18 cellular contexts compared by ENCODE assay signal in genomic region chr14:93285048-93285447, GRCh38. TPM values are rescaled to one million over a fixed set of nuclear protein-coding genes. Genes with fewer than 3 reads are reported as not detected.
DNase-seq lines count a peak whose midpoint lies in the region; ATAC-seq and TF ChIP-seq lines count a peak whose summit lies in the region.
"Had no signal": no experiment of that assay in that cellular context is flagged by ENCODE, and none has a peak within 500 bp of the region (broad histone marks: within the 10 kb centered on the region; RNA-seq: fewer than 3 reads in every experiment).

No MANE protein-coding gene starts in this region.

- 0 out of 2 replicates have a peak overlapping the region, but pooled peaks have one; percentile 13 for H3K27ac ChIP-seq in Karpas-422 (ENCODE audit: low read length)
- H3K27ac ChIP-seq: BLaER1, Peyer's patch, upper lobe of left lung had no signal

- no peak overlapping the region for H3K9ac ChIP-seq in Karpas-422 (ENCODE audit: low read length)
- H3K9ac ChIP-seq: BLaER1 had no signal

- no peaks in the 10 kb centered on the region for H3K9me2 ChIP-seq in Karpas-422 (replicated peaks; ENCODE audit: insufficient read depth, low read length)

- no peak overlapping the region for H2AFZ ChIP-seq in Karpas-422 (ENCODE audit: low read length)

- ATAC-seq in HG02798 (IDR thresholded peaks at IDR 0.05; ENCODE audit: poor library complexity, unreplicated experiment), result no peak
- ATAC-seq: activated CD8-positive, alpha-beta memory T cell treated with anti-CD3 and anti-CD28 coated beads, Interleukin-2, amount 10 ng/mL, durations not matched to agents 7 days and 5 days had no signal

- DNase-seq in EH (ENCODE audit: low read depth), result peak; percentile 21
- DNase-seq in Karpas-422, result no peak
- peak; percentile 35 to 36 for DNase-seq in cardiac fibroblast (ENCODE audit: low read depth in 2 of 2)
- peak; percentile 11 to 54 for DNase-seq in lung microvascular endothelial cell (ENCODE audit: low read depth in 2 of 2)
- no peak for DNase-seq in stimulated activated naive CD4-positive, alpha-beta T cell (lab: John Stamatoyannopoulos, UW)
- no peak for DNase-seq in EL
- DNase-seq in NOMO-1 treated with DMSO at 0.1 percent for 48 hours (lab: John Stamatoyannopoulos, UW; ENCODE audit: unreplicated experiment), result no peak
- DNase-seq: activated B cell treated with CpG ODN at 0.5 μM for 24 hours; activated CD8-positive, alpha-beta memory T cell treated with anti-CD3 and anti-CD28 coated beads, Interleukin-2, amount 10 ng/mL, durations not matched to agents 7 days and 5 days; glutamatergic neuron; KG1; NCI-H1436 treated with DMSO at 0.1 percent for 48 hours; NCI-H524; Peyer's patch; T-helper 1 cell; upper lobe of left lung had no signal

- no peak overlapping the region for H3K4me2 ChIP-seq in Karpas-422 (ENCODE audit: low read depth, low read length, poor library complexity, severe bottlenecking)
- H3K4me2 ChIP-seq: BLaER1 had no signal

- peaks cover 88% of the 10 kb centered on the region for H3K79me2 ChIP-seq in Karpas-422 (ENCODE audit: low read length)

- peaks cover 36% of the 10 kb centered on the region for H3K4me1 ChIP-seq in Karpas-422 (ENCODE audit: low read length)
- H3K4me1 ChIP-seq: Peyer's patch had no signal

- H3K4me3 ChIP-seq in Karpas-422 (ENCODE audit: low read length) (no peak overlapping the region), cardiac fibroblast (replicated peaks in 1 of 2; ENCODE audit: low read depth in 2 of 2, low read length in 2 of 2) (no peak overlapping the region)
- H3K4me3 ChIP-seq: BLaER1, Peyer's patch, upper lobe of left lung had no signal

- H3K9me3 ChIP-seq in Karpas-422 (ENCODE audit: low read length), result no peaks in the 10 kb centered on the region
- H3K9me3 ChIP-seq: BLaER1, Peyer's patch, upper lobe of left lung had no signal

- H3K27me3 ChIP-seq in Karpas-422 (ENCODE audit: low read length), result no peaks in the 10 kb centered on the region
- H3K27me3 ChIP-seq: BLaER1, Peyer's patch, upper lobe of left lung had no signal

- H4K20me1 ChIP-seq in Karpas-422 (ENCODE audit: insufficient read depth, low read depth, low read length), result no peaks in the 10 kb centered on the region

- peaks cover 6% of the 10 kb centered on the region; the same call in 1 of the 2 replicates for H3K36me3 ChIP-seq in Karpas-422 (ENCODE audit: insufficient read depth, low read length)
- H3K36me3 ChIP-seq: Peyer's patch had no signal

- TF ChIP-seq CTCF in cardiac fibroblast (IDR thresholded peaks at IDR 0.05; ENCODE audit: low read depth, low read length), result no peak

RNA-seq across cellular contexts. Expression of gene BTBD7, which starts 47.8 kb away (rescaled TPM):
- 14.3 and 27.4 TPM in 2 replicates for total RNA-seq in Karpas-422 (2014; rRNA removed; shearing (Covaris generic); ENCODE audit: low replicate concordance)
- 17.2 and 27.2 TPM in 2 replicates for total RNA-seq in lung microvascular endothelial cell

Comparison
In these comparisons a context has a peak if more than half of its experiments do, and no peak if none do; other contexts are left out.
1. DNase-seq: peak in EH (single experiment), cardiac fibroblast (2 of 2) and lung microvascular endothelial cell (2 of 2); none in Karpas-422 (single experiment), stimulated activated naive CD4-positive, alpha-beta T cell (0 of 6), EL (single experiment) and NOMO-1 treated with DMSO at 0.1 percent for 48 hours (single experiment).